Comparison of ENCODE assay signal across 8 cellular contexts in genomic region chr2:85704800-85705679, GRCh38. TPM values are rescaled to one million over a fixed set of nuclear protein-coding genes. Genes with fewer than 3 reads are reported as not detected.
DNase-seq lines count a peak whose midpoint lies in the region; ATAC-seq and TF ChIP-seq lines count a peak whose summit lies in the region.

No MANE protein-coding gene starts in this region.

- H3K9me3 ChIP-seq in gastroesophageal sphincter = no peaks in the 10 kb centered on the region

- no peak overlapping the region for H3K4me3 ChIP-seq in gastroesophageal sphincter

- peak overlapping the region; percentile 75 for H3K27ac ChIP-seq in RWPE1
- H3K27ac ChIP-seq in gastroesophageal sphincter = peak overlapping the region; percentile 54 to 80 (median 68)

- ATAC-seq in GM21825 (IDR thresholded peaks at IDR 0.05; ENCODE audit: unreplicated experiment) (peak; percentile 63), gastroesophageal sphincter (no peak)

- DNase-seq in GF-D8 (lab: John Stamatoyannopoulos, UW) (peak; percentile 40), RWPE1 (ENCODE audit: low spot score) (no peak), EL (no peak), hypothalamus (lab: John Stamatoyannopoulos, UW) (no peak), retina (no peak), NCI-H82 treated with DMSO at 0.1 percent for 48 hours (lab: John Stamatoyannopoulos, UW; ENCODE audit: unreplicated experiment) (no peak)

- no peak for TF ChIP-seq EP300 in gastroesophageal sphincter (IDR thresholded peaks at IDR 0.05)

- H3K27me3 ChIP-seq in gastroesophageal sphincter = no peaks in the 10 kb centered on the region

- no peaks in the 10 kb centered on the region for H3K36me3 ChIP-seq in gastroesophageal sphincter

- no peak for TF ChIP-seq POLR2A in gastroesophageal sphincter (IDR thresholded peaks at IDR 0.05)

- WGBS in gastroesophageal sphincter (ENCODE audit: low coverage in 1 of 2), 2 donors = 72 to 76% methylated on average over 4 to 5 of the region's 8 CpGs

- POLR2A ChIA-PET in RWPE1 (lab: Yijun Ruan, JAX; ENCODE audit: low non-redundant PET) = no interaction called here

- peaks cover 0 to 26% (median 12%) of the 10 kb centered on the region in 3 donors for H3K4me1 ChIP-seq in gastroesophageal sphincter

- TF ChIP-seq CTCF in RWPE1 (conservative IDR thresholded peaks at IDR 0.05; ENCODE audit: low read depth) (no peak), gastroesophageal sphincter (IDR thresholded peaks at IDR 0.05) (no peak)

- CTCF ChIA-PET in RWPE1 (lab: Yijun Ruan, JAX) = interaction anchor here (0.6 to 2.7 kb wide), 3 partner anchors 24 to 68 kb away, joined by 3 to 7 read pairs (median 4); no protein-coding TSS in a partner anchor

RNA-seq across cellular contexts. Expression of gene GNLY, which starts 10.9 kb away (rescaled TPM):
- 1 to 10 TPM in 1 of 4 donors, under 1 TPM in 1, not detected in 2; 0.54 to 3.1 TPM for total RNA-seq in gastroesophageal sphincter

RNA-seq across cellular contexts. Expression of gene SFTPB, which starts 37.0 kb away (rescaled TPM):
- total RNA-seq in gastroesophageal sphincter = not detected

RNA-seq across cellular contexts. Expression of gene ATOH8, which starts 48.8 kb away (rescaled TPM):
- 10 to 100 TPM; 34.5 to 79.5 (median 59.6) TPM for total RNA-seq in gastroesophageal sphincter
